In the genomic region with DNA sequence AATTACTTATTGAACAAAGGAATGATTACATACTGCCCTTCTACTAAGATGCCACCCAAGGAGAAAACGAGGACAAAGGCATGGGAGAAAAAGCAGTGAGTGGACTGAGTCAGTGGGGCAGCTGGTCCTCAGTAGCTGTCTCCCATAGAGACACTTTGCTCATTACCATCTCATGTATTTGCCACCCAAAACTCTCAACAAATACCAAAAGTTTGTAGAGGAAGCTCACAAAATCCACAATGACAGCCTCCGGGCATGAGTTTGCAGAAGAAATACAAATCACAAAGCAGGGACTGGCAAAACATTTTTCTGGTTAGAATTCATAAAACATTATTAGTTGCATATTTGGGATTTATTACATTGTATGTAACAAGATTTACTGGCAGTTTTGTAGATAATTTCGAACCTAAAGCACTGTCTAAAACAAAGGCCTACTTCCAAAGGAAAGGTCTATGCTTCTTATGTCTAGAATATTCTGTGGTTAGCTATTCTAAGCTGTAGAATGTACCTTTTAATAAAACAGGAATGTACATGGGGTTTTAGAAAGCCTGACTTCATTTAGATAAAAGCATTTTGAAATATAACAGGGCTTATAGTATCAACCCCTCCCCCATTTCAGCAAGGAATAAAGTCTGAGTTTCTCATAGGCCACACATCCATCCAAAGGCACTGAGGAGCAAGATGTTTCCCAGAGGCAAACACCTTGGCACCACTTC, we compare ENCODE assay signal across 15 cellular contexts. TPM values are rescaled to one million over a fixed set of nuclear protein-coding genes. Genes with fewer than 3 reads are reported as not detected.
DNase-seq lines count a peak whose midpoint lies in the region; ATAC-seq and TF ChIP-seq lines count a peak whose summit lies in the region.
"Had no signal": no experiment of that assay in that cellular context is flagged by ENCODE, and none has a peak within 500 bp of the region (broad histone marks: within the 10 kb centered on the region; RNA-seq: fewer than 3 reads in every experiment).

No MANE protein-coding gene starts in this region.

- H3K9me3 ChIP-seq in IMR-90 (ENCODE audit: control insufficient read depth, insufficient read depth, low read length) = no peaks in the 10 kb centered on the region
- H3K9me3 ChIP-seq in ascending aorta = no peaks in the 10 kb centered on the region

- H3K18ac ChIP-seq in IMR-90 (ENCODE audit: low read depth, low read length) = no peak overlapping the region

- in situ Hi-C loops in IMR-90 (cut with MboI; ENCODE audit: low sequenced_read_pairs) = loop anchor here (25.0 kb wide), 1 partner anchor 227 kb away; no protein-coding TSS in a partner anchor

- CTCF ChIA-PET in IMR-90 (lab: Yijun Ruan, JAX) = no interaction called here

- H3K27me3 ChIP-seq in IMR-90 (ENCODE audit: control insufficient read depth, insufficient read depth, low read length) (no peaks in the 10 kb centered on the region), ascending aorta (no peaks in the 10 kb centered on the region)

- H3K4me3 ChIP-seq in IMR-90 (ENCODE audit: insufficient read depth, low read depth, low read length) (no peak overlapping the region), ascending aorta (no peak overlapping the region)

- H3K4ac ChIP-seq in IMR-90 (ENCODE audit: low read depth, low read length) = peak overlapping the region; percentile 28; the same call in 1 of the 2 replicates

- POLR2A ChIA-PET in IMR-90 (lab: Charles Lee; ENCODE audit: unreplicated experiment) = no interaction called here

- DNase-seq in IMR-90 (no peak), ascending aorta (ENCODE audit: low spot score in 2 of 2) (no peak), SK-N-DZ (ENCODE audit: low spot score) (no peak), NCI-H2171 treated with DMSO at 0.1 percent for 48 hours (lab: John Stamatoyannopoulos, UW) (no peak), cerebellar cortex (ENCODE audit: low spot score) (no peak)
- DNase-seq in stimulated activated CD4-positive, alpha-beta T cell treated with anti-CD3 and anti-CD28 coated beads, Interleukin-4, amount 100 ng/mL, for 24 hours = no peak
- DNase-seq: CD8-positive, alpha-beta memory T cell; GOT3; KBM-7; NCI-H146; NCI-H226; NCI-H526; OCI-M1 had no signal

- H3K79me1 ChIP-seq in IMR-90 (ENCODE audit: low read depth in 1 of 2, low read length in 2 of 2) = no peaks in the 10 kb centered on the region

- H4K91ac ChIP-seq in IMR-90 (ENCODE audit: insufficient read depth, low read depth, low read length) = peak overlapping the region; percentile 36; the same call in 1 of the 2 replicates

- no peaks in the 10 kb centered on the region for H3K9me3 Mint-ChIP-seq in nephron

- no CpG with 5 or more reads among the region's 3 CpGs for whole genome bisulfite sequencing in IMR-90 (ENCODE audit: extremely low coverage in 2 of 2, insufficient read length in 1 of 2), 2 experiments

- dilution Hi-C loops in IMR-90 (cut with HindIII; ENCODE audit: low sequenced_read_pairs, unreplicated experiment) = no loop called here

- no peak for TF ChIP-seq CTCF in IMR-90 (conservative IDR thresholded peaks at IDR 0.05; ENCODE audit: low read depth, low read length)
- TF ChIP-seq CTCF in ascending aorta (IDR thresholded peaks at IDR 0.05) = no peak
- no peak for TF ChIP-seq CTCF in nephron (IDR thresholded peaks at IDR 0.05; ENCODE audit: unreplicated experiment in 3 of 3)

- H3K36me3 ChIP-seq in IMR-90 (ENCODE audit: control insufficient read depth, insufficient read depth, low read length) (no peaks in the 10 kb centered on the region), ascending aorta (no peaks in the 10 kb centered on the region)

- no peak for TF ChIP-seq POLR2A in IMR-90 (IDR thresholded peaks at IDR 0.05; ENCODE audit: low read depth, low read length)

- H2AFZ ChIP-seq in IMR-90 (replicated peaks; ENCODE audit: low read length, poor library complexity) = no peak overlapping the region

- H3K36me3 Mint-ChIP-seq in nephron (ENCODE audit: low read depth) = peaks cover 4% of the 10 kb centered on the region
- H3K36me3 Mint-ChIP-seq: CD8-positive, alpha-beta memory T cell had no signal

- H3K27ac ChIP-seq in IMR-90 (ENCODE audit: insufficient read depth, low read length) (no peak overlapping the region), ascending aorta (peak overlapping the region; percentile 41 to 42)
- H3K27ac ChIP-seq: HL-60 had no signal

- H4K5ac ChIP-seq in IMR-90 (ENCODE audit: low read depth, low read length) = no peak overlapping the region

- no peak overlapping the region for H4K8ac ChIP-seq in IMR-90 (ENCODE audit: low read depth in 2 of 2, low read length in 2 of 2)

- H3K9ac ChIP-seq in IMR-90 (ENCODE audit: low read depth, low read length) = no peak overlapping the region

- no peak overlapping the region for H3K56ac ChIP-seq in IMR-90 (ENCODE audit: extremely low read depth, insufficient read depth, low read length)

- H2BK120ac ChIP-seq in IMR-90 (ENCODE audit: low read depth, low read length) = no peak overlapping the region; the same call in 1 of the 2 replicates

- H2AK5ac ChIP-seq in IMR-90 (ENCODE audit: low read depth, low read length) = no peak overlapping the region; the same call in 1 of the 2 replicates

- no peak overlapping the region for H3K4me3 Mint-ChIP-seq in nephron
- H3K4me3 Mint-ChIP-seq: CD8-positive, alpha-beta memory T cell had no signal

- H4K20me1 ChIP-seq in IMR-90 (ENCODE audit: insufficient read depth, low read length) = no peaks in the 10 kb centered on the region

- no peaks in the 10 kb centered on the region for H3K27me3 Mint-ChIP-seq in nephron (ENCODE audit: low read depth)
- H3K27me3 Mint-ChIP-seq: CD8-positive, alpha-beta memory T cell had no signal

- ATAC-seq in IMR-90 (ENCODE audit: low read depth) = no peak

- H3K27ac Mint-ChIP-seq in nephron = peak overlapping the region; percentile 47 to 71 (median 60)
- H3K27ac Mint-ChIP-seq: CD8-positive, alpha-beta memory T cell had no signal

- TF ChIP-seq RAD21 in IMR-90 (IDR thresholded peaks at IDR 0.05; ENCODE audit: low read length) = no peak

- no peak overlapping the region for H3K14ac ChIP-seq in IMR-90 (replicated peaks; ENCODE audit: low read depth, low read length)

- BruUV-seq in IMR-90 (replicated peaks; lab: Mats Ljungman, UMichigan) = no TSS peak

- H3K9me1 ChIP-seq in IMR-90 (ENCODE audit: insufficient read depth, low read length) = no peaks in the 10 kb centered on the region

- peaks cover 5% of the 10 kb centered on the region; the same call in 1 of the 2 replicates for H3K4me1 ChIP-seq in IMR-90 (ENCODE audit: control insufficient read depth, insufficient read depth, low read length)
- H3K4me1 ChIP-seq in ascending aorta = peaks cover 5 to 14% of the 10 kb centered on the region in 2 donors

- no peak overlapping the region for H3K23ac ChIP-seq in IMR-90 (ENCODE audit: low read depth, low read length)

- no peak overlapping the region for H2BK5ac ChIP-seq in IMR-90 (ENCODE audit: low read depth, low read length, poor library complexity, severe bottlenecking)

- intact Hi-C loops in IMR-90 (cut with micrococcal nuclease) (loop anchor here (5.0 kb wide), 1 partner anchor 142 kb away; no protein-coding TSS in a partner anchor), ascending aorta (cut with DNase I) (no loop called here)

- no peak overlapping the region for H2AK9ac ChIP-seq in IMR-90 (replicated peaks; ENCODE audit: low read depth, low read length, poor library complexity)

- peaks cover 33% of the 10 kb centered on the region for H3K4me1 Mint-ChIP-seq in nephron
- H3K4me1 Mint-ChIP-seq: CD8-positive, alpha-beta memory T cell had no signal

- 0 out of 3 replicates have a peak overlapping the region, but pooled peaks have one; percentile 73 for H2BK15ac ChIP-seq in IMR-90 (ENCODE audit: low read depth, low read length)

- no peak overlapping the region for H2BK20ac ChIP-seq in IMR-90 (ENCODE audit: low read depth, low read length)

- H3K4me2 ChIP-seq in IMR-90 (ENCODE audit: low read depth, low read length) = no peak overlapping the region

TF ChIP-seq in IMR-90, 13 proteins besides CTCF, POLR2A, EP300 and RAD21 (continues in another document):
- TF ChIP-seq FOS (IDR thresholded peaks at IDR 0.05; ENCODE audit: low read depth, low read length) = no peak
- no peak for TF ChIP-seq CHD1 (IDR thresholded peaks at IDR 0.05; ENCODE audit: low read depth, low read length)
- TF ChIP-seq MAFK (IDR thresholded peaks at IDR 0.05; ENCODE audit: low read depth, low read length) = no peak
- no peak for TF ChIP-seq NFE2L2 (IDR thresholded peaks at IDR 0.05; ENCODE audit: low read depth, low read length)
- no peak for TF ChIP-seq BHLHE40 (IDR thresholded peaks at IDR 0.05; ENCODE audit: low read depth, low read length)
- TF ChIP-seq, protein P1, sequence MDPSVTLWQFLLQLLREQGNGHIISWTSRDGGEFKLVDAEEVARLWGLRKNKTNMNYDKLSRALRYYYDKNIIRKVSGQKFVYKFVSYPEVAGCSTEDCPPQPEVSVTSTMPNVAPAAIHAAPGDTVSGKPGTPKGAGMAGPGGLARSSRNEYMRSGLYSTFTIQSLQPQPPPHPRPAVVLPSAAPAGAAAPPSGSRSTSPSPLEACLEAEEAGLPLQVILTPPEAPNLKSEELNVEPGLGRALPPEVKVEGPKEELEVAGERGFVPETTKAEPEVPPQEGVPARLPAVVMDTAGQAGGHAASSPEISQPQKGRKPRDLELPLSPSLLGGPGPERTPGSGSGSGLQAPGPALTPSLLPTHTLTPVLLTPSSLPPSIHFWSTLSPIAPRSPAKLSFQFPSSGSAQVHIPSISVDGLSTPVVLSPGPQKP (IDR thresholded peaks at IDR 0.05; ENCODE audit: borderline replicate concordance, low read depth, low read length) = no peak
- TF ChIP-seq RFX5 (IDR thresholded peaks at IDR 0.05; ENCODE audit: low read depth, low read length) = no peak
- no peak for TF ChIP-seq MXI1 (IDR thresholded peaks at IDR 0.05; ENCODE audit: borderline replicate concordance, low read depth, low read length)
- no peak for TF ChIP-seq MAZ (IDR thresholded peaks at IDR 0.05; ENCODE audit: borderline replicate concordance, low read depth, low read length)
- TF ChIP-seq, protein P2, sequence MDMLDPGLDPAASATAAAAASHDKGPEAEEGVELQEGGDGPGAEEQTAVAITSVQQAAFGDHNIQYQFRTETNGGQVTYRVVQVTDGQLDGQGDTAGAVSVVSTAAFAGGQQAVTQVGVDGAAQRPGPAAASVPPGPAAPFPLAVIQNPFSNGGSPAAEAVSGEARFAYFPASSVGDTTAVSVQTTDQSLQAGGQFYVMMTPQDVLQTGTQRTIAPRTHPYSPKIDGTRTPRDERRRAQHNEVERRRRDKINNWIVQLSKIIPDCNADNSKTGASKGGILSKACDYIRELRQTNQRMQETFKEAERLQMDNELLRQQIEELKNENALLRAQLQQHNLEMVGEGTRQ (IDR thresholded peaks at IDR 0.05; ENCODE audit: low read depth, low read length) = no peak
- no peak for TF ChIP-seq CEBPB (IDR thresholded peaks at IDR 0.05; ENCODE audit: low read depth, low read length)
- TF ChIP-seq RCOR1 (IDR thresholded peaks at IDR 0.05; ENCODE audit: insufficient replicate concordance, low read length) = no peak

RNA-seq across cellular contexts. Expression of a gene that starts 17.7 kb away (rescaled TPM):
- total RNA-seq in IMR-90 (2012; rRNA removed) (108 and 119 TPM in 2 replicates), ascending aorta (31.6 TPM)
- 39.6 and 41.3 TPM in 2 replicates for polyA plus RNA-seq in IMR-90 (2012; rRNA removed)
- 26.6 and 28.8 TPM in 2 replicates for polyA plus RNA-seq in IMR-90 (2012; cell fraction: cytosol; rRNA removed)
- polyA plus RNA-seq in IMR-90 (2012; cell fraction: nucleus; rRNA removed; ENCODE audit: low replicate concordance) = 30.4 and 37.3 TPM in 2 replicates
- polyA plus RNA-seq in SK-N-DZ (2014; cell fraction: cytosol; rRNA removed) = 1.2 and 1.8 TPM in 2 replicates
- 2.0 and 2.9 TPM in 2 replicates for polyA plus RNA-seq in SK-N-DZ (2014; cell fraction: nucleus; rRNA removed)
- total RNA-seq: CD8-positive, alpha-beta memory T cell had no signal
- polyA plus RNA-seq: CD8-positive, alpha-beta memory T cell had no signal
